25 cellular contexts compared by ENCODE assay signal in the genomic region with DNA sequence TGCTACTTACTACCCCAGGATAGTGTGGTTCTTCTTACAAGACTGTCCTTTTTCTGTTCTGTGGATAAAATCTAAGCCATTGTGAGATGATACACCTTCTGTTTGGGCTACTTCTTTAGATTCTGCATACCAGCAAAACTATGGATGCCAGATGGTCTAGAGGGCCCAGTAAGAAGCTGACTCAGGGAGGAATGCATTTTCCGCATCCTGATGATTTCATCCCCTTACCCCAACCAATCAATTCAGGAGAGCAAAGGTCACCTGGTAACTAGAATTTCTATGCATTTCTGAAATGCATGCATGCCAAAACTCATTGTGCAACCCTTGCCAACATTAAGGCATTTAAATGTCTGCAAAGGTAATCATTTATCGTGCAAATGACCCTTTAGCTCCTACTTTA.
"Had no signal": no experiment of that assay in that cellular context is flagged by ENCODE, and none has a peak within 500 bp of the region (broad histone marks: within the 10 kb centered on the region; RNA-seq: fewer than 3 reads in every experiment).

No MANE protein-coding gene starts in this region.

- H3K36me3 ChIP-seq: breast epithelium, gastroesophageal sphincter, left lung, lower lobe of right lung, right lobe of liver, thoracic aorta, uterus had no signal

- H3K27ac ChIP-seq: gastroesophageal sphincter, left lung, lower lobe of right lung, right lobe of liver, thoracic aorta, uterus, VCaP had no signal

- H3K4me1 ChIP-seq: breast epithelium, gastroesophageal sphincter, left lung, lower lobe of right lung, right lobe of liver, uterus had no signal

- DNase-seq: activated CD4-positive, alpha-beta T cell treated with anti-CD3 and anti-CD28 coated beads for 48 hours; activated CD4-positive, alpha-beta T cell treated with anti-CD3 and anti-CD28 coated beads, Interleukin-2, amount 50 U/mL, for 48 hours; activated CD8-positive, alpha-beta memory T cell treated with anti-CD3 and anti-CD28 coated beads for 24 hours; activated gamma-delta T cell; activated naive CD4-positive, alpha-beta T cell treated with anti-CD3 and anti-CD28 coated beads, Interleukin-2, amount 10 ng/mL, durations not matched to agents 7 days and 5 days; activated naive CD8-positive, alpha-beta T cell treated with anti-CD3 and anti-CD28 coated beads, Interleukin-2, amount 10 ng/mL, durations not matched to agents 7 days and 5 days; central memory CD4-positive, alpha-beta T cell; head of caudate nucleus; hippocampal formation; lower lobe of right lung; mucosa of descending colon; right lobe of liver; stimulated activated CD4-positive, alpha-beta T cell treated with anti-CD3 and anti-CD28 coated beads, Interleukin-2, amount 100 ng/mL, for 48 hours; T-helper 9 cell; uterus had no signal

- H3K4me3 ChIP-seq: breast epithelium, gastroesophageal sphincter, left lung, lower lobe of right lung, mucosa of descending colon, right lobe of liver, thoracic aorta, uterus had no signal

- ATAC-seq: activated CD4-positive, CD25-positive, alpha-beta regulatory T cell treated with anti-CD3 and anti-CD28 coated beads, Interleukin-2, amount 50 U/mL, for 24 hours; gastroesophageal sphincter; left lung; lower lobe of right lung; mucosa of descending colon; natural killer cell treated with Interleukin-12 subunit alpha and Interleukin-12 subunit beta and Interleukin-15 and Interleukin-18, amount 100 ng/mL, for 72 hours; right lobe of liver had no signal

- H3K9me3 ChIP-seq: gastroesophageal sphincter, lower lobe of right lung, mucosa of descending colon, right lobe of liver, thoracic aorta, uterus had no signal

- H3K27me3 ChIP-seq: breast epithelium, gastroesophageal sphincter, left lung, right lobe of liver, uterus had no signal

- FAIRE-seq: endothelial cell of umbilical vein, islet of Langerhans, TTC549 had no signal
